In genomic region chr20:20763652-20764051, GRCh38 we compare ENCODE assay signal across 22 cellular contexts.
"Had no signal": no experiment of that assay in that cellular context is flagged by ENCODE, and none has a peak within 500 bp of the region (broad histone marks: within the 10 kb centered on the region; RNA-seq: fewer than 3 reads in every experiment).

No MANE protein-coding gene starts in this region.

- H3K27ac ChIP-seq: HL-60, SJSA1, SK-N-MC had no signal

- H3K4me1 ChIP-seq: SJSA1 had no signal

- H3K4me3 ChIP-seq: MG63, SJSA1, SK-N-MC had no signal

- FAIRE-seq: HTR-8/SVneo, RCC 7860 had no signal

- H3K9me3 ChIP-seq: MG63, SJSA1 had no signal

- H3K36me3 ChIP-seq: MG63, SJSA1 had no signal

- H3K27me3 ChIP-seq: MG63, SJSA1 had no signal

- DNase-seq: KBM-7, MG63, NCI-H1092, NCI-H1105 treated with DMSO at 0.1 percent for 48 hours, NCI-H1417 treated with DMSO at 0.1 percent for 48 hours, NCI-H146, NCI-H1694 treated with DMSO at 0.1 percent for 48 hours, NCI-H1930, NCI-H2081, NCI-H2107, NCI-H2227 treated with DMSO at 0.1 percent for 48 hours, NCI-H524, NCI-H526 treated with DMSO at 0.1 percent for 48 hours, NCI-H748 treated with DMSO at 0.1 percent for 48 hours, Right ventricle myocardium superior, RPMI8226, SIG-M5 had no signal
